Comparison of ENCODE assay signal across 15 cellular contexts in genomic region chr22:43829904-43830851, GRCh38. TPM values are rescaled to one million over a fixed set of nuclear protein-coding genes. Genes with fewer than 3 reads are reported as not detected.
DNase-seq lines count a peak whose midpoint lies in the region; ATAC-seq, FAIRE-seq and TF ChIP-seq lines count a peak whose summit lies in the region.
"Had no signal": no experiment of that assay in that cellular context is flagged by ENCODE, and none has a peak within 500 bp of the region (broad histone marks: within the 10 kb centered on the region; RNA-seq: fewer than 3 reads in every experiment).

No MANE protein-coding gene starts in this region.

- TF ChIP-seq RAD21 in Ishikawa (IDR thresholded peaks at IDR 0.05; ENCODE audit: low read depth): no peak

- no peaks in the 10 kb centered on the region for H3K36me3 ChIP-seq in body of pancreas (replicated peaks in 1 of 2; ENCODE audit: insufficient read depth in 1 of 2, low read depth in 2 of 2)
- H3K36me3 ChIP-seq in right atrium auricular region: no peaks in the 10 kb centered on the region
- peaks cover 0 to 2% of the 10 kb centered on the region in 2 donors for H3K36me3 ChIP-seq in small intestine (ENCODE audit: control insufficient read depth in 2 of 2, insufficient read depth in 2 of 2, low read length in 2 of 2)
- no peaks in the 10 kb centered on the region for H3K36me3 ChIP-seq in neural progenitor cell

- 60 to 66% methylated on average over 23 to 33 of the region's 33 CpGs for WGBS in body of pancreas, 2 donors
- whole genome bisulfite sequencing in small intestine, 3 donors: 73 to 80% (median 78%) methylated on average over 33 of the region's 33 CpGs

- H3K4me2 ChIP-seq in neural progenitor cell: no peak overlapping the region
- H3K4me2 ChIP-seq: PC-9 had no signal

- no peak overlapping the region for H2AFZ ChIP-seq in neural progenitor cell (replicated peaks)
- H2AFZ ChIP-seq: PC-9 had no signal

- no peak for TF ChIP-seq CTCF in body of pancreas (IDR thresholded peaks at IDR 0.05)
- no peak for TF ChIP-seq CTCF in right atrium auricular region (IDR thresholded peaks at IDR 0.05)
- TF ChIP-seq CTCF in neural progenitor cell (IDR thresholded peaks at IDR 0.05): no peak

- H3K4me3 Mint-ChIP-seq in neural progenitor cell: no peak overlapping the region
- H3K4me3 Mint-ChIP-seq: stimulated activated naive CD8-positive, alpha-beta T cell treated with anti-CD3 and anti-CD28 coated beads, Interleukin-15, Interleukin-2, amounts not matched to agents 100 ng/mL and 50 ng/mL, for 24 hours; WTC11 had no signal

- peak in 1 of 4 donors; percentile 32 for DNase-seq in body of pancreas
- peak; percentile 94 for DNase-seq in right atrium auricular region (ENCODE audit: low spot score)
- DNase-seq in stromal cell of bone marrow (ENCODE audit: low read depth): peak; percentile 61
- DNase-seq in central memory CD4-positive, alpha-beta T cell: no peak
- no peak for DNase-seq in small intestine
- no peak for DNase-seq in neural progenitor cell (ENCODE audit: low spot score)
- DNase-seq: activated naive CD4-positive, alpha-beta T cell treated with Interleukin-2 at 50 U/mL for 16 hours; DND-41; PC-9 had no signal

- FAIRE-seq in small intestine (lab: Jason Lieb, UNC): no peak
- FAIRE-seq: H1 had no signal

- H3K9me3 Mint-ChIP-seq in neural progenitor cell: no peaks in the 10 kb centered on the region
- H3K9me3 Mint-ChIP-seq: stimulated activated naive CD8-positive, alpha-beta T cell treated with anti-CD3 and anti-CD28 coated beads, Interleukin-15, Interleukin-2, amounts not matched to agents 100 ng/mL and 50 ng/mL, for 24 hours; WTC11 had no signal

- H3F3A ChIP-seq in neural progenitor cell (ENCODE audit: low read depth): no peaks in the 10 kb centered on the region

- no peak for TF ChIP-seq POLR2A in body of pancreas (IDR thresholded peaks at IDR 0.05)

- peak; percentile 36 for ATAC-seq in body of pancreas
- ATAC-seq in GM18520 (IDR thresholded peaks at IDR 0.05; ENCODE audit: unreplicated experiment): no peak
- ATAC-seq: WTC11 had no signal

- intact Hi-C loops in body of pancreas (cut with DNase I): loop anchor here (5.0 kb wide), 1 partner anchor 438 kb away; no protein-coding TSS in a partner anchor

- no peaks in the 10 kb centered on the region for H3K79me2 ChIP-seq in neural progenitor cell (ENCODE audit: low read depth)

- no peak overlapping the region for H3K27ac Mint-ChIP-seq in neural progenitor cell
- H3K27ac Mint-ChIP-seq: stimulated activated naive CD8-positive, alpha-beta T cell treated with anti-CD3 and anti-CD28 coated beads, Interleukin-15, Interleukin-2, amounts not matched to agents 100 ng/mL and 50 ng/mL, for 24 hours; WTC11 had no signal

- H3K36me3 Mint-ChIP-seq in neural progenitor cell: no peaks in the 10 kb centered on the region

- peaks cover 15% of the 10 kb centered on the region for H4K20me1 ChIP-seq in neural progenitor cell (ENCODE audit: low read depth)

- H3K4me1 ChIP-seq in body of pancreas (no peaks in the 10 kb centered on the region), right atrium auricular region (peaks cover 0 to 29% of the 10 kb centered on the region in 2 donors), small intestine (ENCODE audit: control insufficient read depth in 2 of 2, insufficient read depth in 1 of 2, low read depth in 1 of 2, low read length in 1 of 2) (no peaks in the 10 kb centered on the region), neural progenitor cell (no peaks in the 10 kb centered on the region)

- H3K9me3 ChIP-seq in body of pancreas: no peaks in the 10 kb centered on the region
- H3K9me3 ChIP-seq in right atrium auricular region: no peaks in the 10 kb centered on the region
- no peaks in the 10 kb centered on the region for H3K9me3 ChIP-seq in small intestine (ENCODE audit: control insufficient read depth, low read depth)
- no peaks in the 10 kb centered on the region for H3K9me3 ChIP-seq in neural progenitor cell (ENCODE audit: low read depth)

- H3K27me3 Mint-ChIP-seq in neural progenitor cell (ENCODE audit: insufficient read depth, low read depth): no peaks in the 10 kb centered on the region

- H3K9ac ChIP-seq in neural progenitor cell: no peak overlapping the region

- H3K4me1 Mint-ChIP-seq in neural progenitor cell: peaks cover 22% of the 10 kb centered on the region

- H3K27ac ChIP-seq in body of pancreas: no peak overlapping the region
- H3K27ac ChIP-seq in right atrium auricular region: peak overlapping the region; percentile 77 to 90
- H3K27ac ChIP-seq in small intestine (ENCODE audit: low read depth in 1 of 2, low read length in 1 of 2): no peak overlapping the region
- no peak overlapping the region for H3K27ac ChIP-seq in neural progenitor cell
- H3K27ac ChIP-seq: PC-9 had no signal

- H3K27me3 ChIP-seq in body of pancreas: no peaks in the 10 kb centered on the region
- no peaks in the 10 kb centered on the region for H3K27me3 ChIP-seq in right atrium auricular region
- no peaks in the 10 kb centered on the region for H3K27me3 ChIP-seq in small intestine (ENCODE audit: control insufficient read depth in 2 of 2, insufficient read depth in 2 of 2, low read length in 2 of 2)
- no peaks in the 10 kb centered on the region for H3K27me3 ChIP-seq in neural progenitor cell

- H3K4me3 ChIP-seq in body of pancreas: no peak overlapping the region
- H3K4me3 ChIP-seq in right atrium auricular region: no peak overlapping the region
- no peak overlapping the region for H3K4me3 ChIP-seq in small intestine (ENCODE audit: low read depth in 1 of 2, low read length in 2 of 2)
- no peak overlapping the region for H3K4me3 ChIP-seq in neural progenitor cell
- H3K4me3 ChIP-seq: PC-9 had no signal

- TF ChIP-seq EP300 in Ishikawa (IDR thresholded peaks at IDR 0.05; ENCODE audit: borderline replicate concordance): no peak

TF ChIP-seq in Ishikawa, 13 proteins besides CTCF, POLR2A, EP300 and RAD21:
- TF ChIP-seq NFIC (IDR thresholded peaks at IDR 0.05): peak; percentile 65
- no peak for TF ChIP-seq ZBTB7A (IDR thresholded peaks at IDR 0.05; ENCODE audit: low read depth)
- 0 out of 2 replicates have a peak, but pooled peaks have one; percentile 15 for TF ChIP-seq TCF12 (IDR thresholded peaks at IDR 0.05; ENCODE audit: low read depth)
- TF ChIP-seq FOXM1 (IDR thresholded peaks at IDR 0.05; ENCODE audit: borderline replicate concordance, low read depth): no peak
- no peak; the same call in 1 of the 2 replicates for TF ChIP-seq MAX (IDR thresholded peaks at IDR 0.05)
- no peak for TF ChIP-seq CEBPB (IDR thresholded peaks at IDR 0.05)

RNA-seq across cellular contexts. Expression of gene EFCAB6, which starts 18.1 kb away (rescaled TPM):
- 1 to 10 TPM; 4.0 to 4.4 TPM for total RNA-seq in body of pancreas
- total RNA-seq in right atrium auricular region: 1 to 10 TPM; 1.5 TPM
- under 1 TPM in 1 of 3 donors, not detected in 2; 0.34 TPM for polyA plus RNA-seq in small intestine
- 2.2 and 4.9 TPM in 2 replicates for total RNA-seq in neural progenitor cell (ENCODE audit: low replicate concordance)

RNA-seq across cellular contexts. Expression of gene SULT4A1, which starts 32.1 kb away (rescaled TPM):
- total RNA-seq in body of pancreas (under 1 TPM in 1 of 2 donors, not detected in 1; 0.26 TPM), right atrium auricular region (under 1 TPM in 1 of 2 donors, not detected in 1; 0.12 TPM), neural progenitor cell (ENCODE audit: low replicate concordance) (14.2 and 15.7 TPM in 2 replicates)
- 10 to 100 TPM; 14.2 to 60.4 (median 21.6) TPM for polyA plus RNA-seq in small intestine
- total RNA-seq: lung microvascular endothelial cell had no signal

Comparison
In these comparisons a context has a peak if more than half of its experiments do, and no peak if none do; other contexts are left out.
1. DNase-seq: peak in right atrium auricular region (single experiment) and stromal cell of bone marrow (single experiment); none in central memory CD4-positive, alpha-beta T cell (single experiment), small intestine (single experiment) and neural progenitor cell (single experiment).
2. H3K27ac ChIP-seq: peak in right atrium auricular region (2 of 2); none in body of pancreas (0 of 4), small intestine (0 of 2) and neural progenitor cell (single experiment).
3. RNA of gene SULT4A1, which starts 32.1 kb away (total RNA-seq): 14.2 to 15.7 TPM in neural progenitor cell; 0.26 TPM in body of pancreas and 0.12 TPM in right atrium auricular region; every median in the first group is over 10 times any median in the second.